In genomic region chr13:110643768-110644421, GRCh38 we compare ENCODE assay signal across 13 cellular contexts.
"Had no signal": no experiment of that assay in that cellular context is flagged by ENCODE, and none has a peak within 500 bp of the region (broad histone marks: within the 10 kb centered on the region; RNA-seq: fewer than 3 reads in every experiment).

No MANE protein-coding gene starts in this region.

- H3K9me3 Mint-ChIP-seq: activated T-cell treated with anti-CD3 and anti-CD28 coated beads, Interleukin-2, amount 50 U/mL, for 4 hours; mesothelial cell of epicardium; neural progenitor cell; stimulated activated memory B cell treated with anti-CD40 and anti-IgM and Interleukin-4, amounts not matched to agents 10 μg/mL and 1 μg/mL and 100 μg/mL, for 72 hours had no signal

- H3K36me3 Mint-ChIP-seq: activated naive CD8-positive, alpha-beta T cell had no signal

- H3K4me1 Mint-ChIP-seq: mesothelial cell of epicardium had no signal

- H3K27me3 Mint-ChIP-seq: activated naive CD8-positive, alpha-beta T cell; stimulated activated memory B cell treated with anti-CD40 and anti-IgM and Interleukin-4, amounts not matched to agents 10 μg/mL and 1 μg/mL and 100 μg/mL, for 72 hours had no signal

- H3K27ac ChIP-seq: neural progenitor cell, right atrium auricular region had no signal

- DNase-seq: activated gamma-delta T cell; activated T-cell treated with anti-CD3 and anti-CD28 coated beads, Interleukin-2, amount 50 U/mL, for 4 hours; gastrocnemius medialis; islet precursor cell; left ventricle myocardium superior; stimulated activated CD4-positive, alpha-beta T cell treated with anti-CD3 and anti-CD28 coated beads, Interleukin-1b, Interleukin-23, amount 100 ng/mL, for 48 hours; trophoblast cell had no signal

- H3K4me3 ChIP-seq: gastrocnemius medialis, neural progenitor cell, right atrium auricular region, smooth muscle cell had no signal

- H3K36me3 ChIP-seq: neural progenitor cell had no signal

- H3K27ac Mint-ChIP-seq: activated naive CD8-positive, alpha-beta T cell; mesothelial cell of epicardium; neural progenitor cell; stimulated activated memory B cell treated with anti-CD40 and anti-IgM and Interleukin-4, amounts not matched to agents 10 μg/mL and 1 μg/mL and 100 μg/mL, for 72 hours had no signal

- H3K9me3 ChIP-seq: gastrocnemius medialis, right atrium auricular region had no signal

- H3K27me3 ChIP-seq: gastrocnemius medialis, neural progenitor cell, right atrium auricular region had no signal

- H3K4me3 Mint-ChIP-seq: activated naive CD8-positive, alpha-beta T cell; activated T-cell treated with anti-CD3 and anti-CD28 coated beads, Interleukin-2, amount 50 U/mL, for 4 hours; mesothelial cell of epicardium; neural progenitor cell; stimulated activated memory B cell treated with anti-CD40 and anti-IgM and Interleukin-4, amounts not matched to agents 10 μg/mL and 1 μg/mL and 100 μg/mL, for 72 hours had no signal
